In the genomic region with DNA sequence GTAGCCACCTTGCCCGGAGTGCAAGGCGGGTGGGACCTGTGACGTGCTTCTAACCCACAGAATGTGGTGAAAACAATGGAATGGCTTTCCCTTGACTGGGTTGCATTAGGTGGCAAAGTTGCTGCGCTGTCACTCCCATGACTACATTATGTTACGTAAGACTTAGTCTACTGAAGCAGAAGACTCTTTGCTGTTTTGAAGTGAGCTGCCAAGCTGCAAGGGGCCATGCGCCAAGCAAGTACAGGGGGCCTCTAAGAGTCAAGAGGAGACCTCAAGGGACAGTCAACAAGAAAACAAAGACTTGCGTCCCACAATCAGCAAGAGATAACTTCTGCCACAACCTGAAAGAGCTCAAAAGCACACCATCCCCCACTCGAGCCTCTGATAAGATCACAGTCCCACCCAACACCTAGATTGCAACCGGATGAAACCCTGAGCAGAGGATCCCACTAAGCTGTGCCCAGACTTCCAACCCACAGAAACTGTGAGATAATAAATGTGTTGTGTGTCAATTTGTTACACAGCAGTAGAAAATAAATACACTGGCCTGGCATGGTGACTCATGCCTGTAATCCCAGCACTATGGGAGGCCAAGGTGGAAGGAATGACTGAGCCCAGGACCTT, we compare ENCODE assay signal across 10 cellular contexts. TPM values are rescaled to one million over a fixed set of nuclear protein-coding genes. Genes with fewer than 3 reads are reported as not detected.
A peak's percentile ranks its signal among the peaks of the same experiment; 100 is the strongest.
DNase-seq lines count a peak whose midpoint lies in the region; ATAC-seq and TF ChIP-seq lines count a peak whose summit lies in the region.
"Had no signal": no experiment of that assay in that cellular context is flagged by ENCODE, and none has a peak within 500 bp of the region (broad histone marks: within the 10 kb centered on the region; RNA-seq: fewer than 3 reads in every experiment).

No MANE protein-coding gene starts in this region.

- TF ChIP-seq RAD21 in HCT116 (IDR thresholded peaks at IDR 0.05; ENCODE audit: low read depth): no peak

- H3K4me3 ChIP-seq in HCT116 (replicated peaks in 1 of 2; ENCODE audit: low read depth in 1 of 2, low read length in 2 of 2): no peak overlapping the region
- H3K4me3 ChIP-seq in body of pancreas: no peak overlapping the region
- H3K4me3 ChIP-seq: ascending aorta had no signal

- H3K27me3 ChIP-seq in HCT116 (ENCODE audit: insufficient read depth, low read length) (no peaks in the 10 kb centered on the region), body of pancreas (no peaks in the 10 kb centered on the region)
- H3K27me3 ChIP-seq: ascending aorta had no signal

- no peak overlapping the region for H3K9ac ChIP-seq in HCT116 (ENCODE audit: low read length)
- H3K9ac ChIP-seq: KMS-11 had no signal

- H4K20me1 ChIP-seq in HCT116 (ENCODE audit: insufficient read depth): peaks cover 77% of the 10 kb centered on the region; the same call in 1 of the 2 replicates

- TF ChIP-seq CTCF in HCT116 (IDR thresholded peaks at IDR 0.05 in 2 of 3, conservative IDR thresholded peaks at IDR 0.05 in 1 of 3; ENCODE audit: borderline replicate concordance in 1 of 3, insufficient read depth in 1 of 3, low read depth in 2 of 3, low read length in 2 of 3) (no peak), body of pancreas (IDR thresholded peaks at IDR 0.05) (no peak)

- CTCF ChIA-PET in HCT116 (lab: Charles Lee): interaction anchor here (0.8 kb wide), 1 partner anchor 139 kb away, joined by 3 read pairs; no protein-coding TSS in a partner anchor

- DNase-seq in HCT116 (ENCODE audit: low read depth, low spot score): no peak
- peak; percentile 74 for DNase-seq in SIG-M5 treated with dmso at 0.1 percent for 504 hours (lab: John Stamatoyannopoulos, UW; ENCODE audit: unreplicated experiment)
- peak; percentile 41 to 80 for DNase-seq in erythroblast (lab: John Stamatoyannopoulos, UW)
- peak; percentile 84 for DNase-seq in renal cortical epithelial cell (ENCODE audit: low read depth)
- no peak for DNase-seq in body of pancreas

- no TSS peak for BruUV-seq in HCT116 (replicated peaks; lab: Mats Ljungman, UMichigan)

- H3K27ac ChIP-seq in HCT116 (ENCODE audit: low read depth, low read length) (no peak overlapping the region), body of pancreas (no peak overlapping the region)
- H3K27ac ChIP-seq: ascending aorta, KMS-11 had no signal

- no peak overlapping the region for H2AFZ ChIP-seq in HCT116 (ENCODE audit: low read depth, low read length, poor library complexity, severe bottlenecking)

- ATAC-seq in HCT116: peak; percentile 43
- ATAC-seq in GM18873 (IDR thresholded peaks at IDR 0.05; ENCODE audit: low FRiP score, unreplicated experiment): no peak
- ATAC-seq in GM19455 (IDR thresholded peaks at IDR 0.05; ENCODE audit: unreplicated experiment): no peak
- ATAC-seq in body of pancreas: no peak
- ATAC-seq in HG03457 (IDR thresholded peaks at IDR 0.05; ENCODE audit: unreplicated experiment): no peak

- RAD21 ChIA-PET in HCT116 (lab: Charles Lee; ENCODE audit: low non-redundant PET in 1 of 2, low total read pairs in 2 of 2, uncharacterized antibody in 2 of 2, unreplicated experiment in 2 of 2): interaction anchor here in 1 of 2 experiments (1.0 kb wide), 1 partner anchor 227 kb away, joined by 3 read pairs; no protein-coding TSS in a partner anchor

- intact Hi-C loops in HCT116 (cut with micrococcal nuclease) (no loop called here), body of pancreas (cut with DNase I) (no loop called here)

- H3K4me1 ChIP-seq in HCT116 (ENCODE audit: control insufficient read depth in 1 of 2, insufficient read depth in 2 of 2, low read length in 2 of 2): peaks cover 59 to 80% of the 10 kb centered on the region in 2 experiments
- H3K4me1 ChIP-seq in body of pancreas: peaks cover 74% of the 10 kb centered on the region

- no peaks in the 10 kb centered on the region for H3K9me2 ChIP-seq in HCT116 (ENCODE audit: insufficient read depth)

- H3K9me3 ChIP-seq in HCT116 (ENCODE audit: control insufficient read depth in 1 of 2, insufficient read depth in 1 of 2, low read depth in 1 of 2, low read length in 2 of 2) (no peaks in the 10 kb centered on the region), body of pancreas (no peaks in the 10 kb centered on the region)
- H3K9me3 ChIP-seq: ascending aorta had no signal

- H3K4me2 ChIP-seq in HCT116 (ENCODE audit: low read length): peak overlapping the region; percentile 11
- H3K4me2 ChIP-seq: KMS-11 had no signal

- 68 to 85% methylated on average over 8 to 9 of the region's 9 CpGs for WGBS in body of pancreas, 2 donors

- POLR2A ChIA-PET in HCT116 (lab: Charles Lee): interaction anchor here (0.7 kb wide), 1 partner anchor 96 kb away, joined by 3 read pairs; no protein-coding TSS in a partner anchor

- peaks cover 100% of the 10 kb centered on the region for H3K79me2 ChIP-seq in HCT116 (ENCODE audit: insufficient read depth, low read length)

- H3K36me3 ChIP-seq in HCT116 (ENCODE audit: control insufficient read depth in 1 of 2, insufficient read depth in 2 of 2, low read length in 2 of 2) (no peaks in the 10 kb centered on the region), body of pancreas (replicated peaks in 1 of 2; ENCODE audit: insufficient read depth in 1 of 2, low read depth in 2 of 2) (no peaks in the 10 kb centered on the region)
- H3K36me3 ChIP-seq: ascending aorta had no signal

- TF ChIP-seq POLR2A in HCT116 (IDR thresholded peaks at IDR 0.05; ENCODE audit: borderline replicate concordance, extremely low read depth, insufficient read depth, insufficient read length) (no peak), erythroblast (IDR thresholded peaks at IDR 0.05; ENCODE audit: low read length) (no peak), body of pancreas (IDR thresholded peaks at IDR 0.05) (no peak)

TF ChIP-seq in HCT116, 20 proteins besides CTCF, POLR2A, EP300 and RAD21:
- TF ChIP-seq JUND (IDR thresholded peaks at IDR 0.05) (0 out of 2 replicates have a peak, but pooled peaks have one; percentile 29), ZNF274 (IDR thresholded peaks at IDR 0.05; ENCODE audit: low read depth, low read length) (no peak), FOSL1 (IDR thresholded peaks at IDR 0.05; ENCODE audit: low read depth) (peak; percentile 56; the same call in 1 of the 2 replicates)
- TF ChIP-seq, protein P1, sequence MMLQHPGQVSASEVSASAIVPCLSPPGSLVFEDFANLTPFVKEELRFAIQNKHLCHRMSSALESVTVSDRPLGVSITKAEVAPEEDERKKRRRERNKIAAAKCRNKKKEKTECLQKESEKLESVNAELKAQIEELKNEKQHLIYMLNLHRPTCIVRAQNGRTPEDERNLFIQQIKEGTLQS (IDR thresholded peaks at IDR 0.05): no peak

RNA-seq across cellular contexts. Expression of a gene that starts 16.5 kb away (rescaled TPM):
- total RNA-seq in HCT116 (2021; ENCODE audit: unreplicated experiment) (266 TPM), renal cortical epithelial cell (32.3 and 96.9 TPM in 2 replicates), body of pancreas (10 to 100 TPM; 52.1 to 97.9 TPM)
- polyA plus RNA-seq in HCT116 (2012): 192 and 225 TPM in 2 replicates

RNA-seq across cellular contexts. Expression of a gene that starts 34.3 kb away (rescaled TPM):
- 116 TPM for total RNA-seq in HCT116 (2021; ENCODE audit: unreplicated experiment)
- 79.4 and 81.2 TPM in 2 replicates for polyA plus RNA-seq in HCT116 (2012)
- 114 and 152 TPM in 2 replicates for total RNA-seq in renal cortical epithelial cell
- total RNA-seq in body of pancreas: 100 to 1,000 TPM; 107 to 152 TPM

Comparison
In these comparisons a context has a peak if more than half of its experiments do, and no peak if none do; other contexts are left out.
1. DNase-seq: peak in SIG-M5 treated with dmso at 0.1 percent for 504 hours (single experiment), erythroblast (2 of 2) and renal cortical epithelial cell (single experiment); none in HCT116 (single experiment) and body of pancreas (0 of 4).